Comparison of ENCODE assay signal across 19 cellular contexts in genomic region chr2:2000018-2000733, GRCh38.
DNase-seq lines count a peak whose midpoint lies in the region; ATAC-seq and TF ChIP-seq lines count a peak whose summit lies in the region.
"Had no signal": no experiment of that assay in that cellular context is flagged by ENCODE, and none has a peak within 500 bp of the region (broad histone marks: within the 10 kb centered on the region; RNA-seq: fewer than 3 reads in every experiment).

No MANE protein-coding gene starts in this region.

- H3K27ac ChIP-seq in coronary artery, result no peak overlapping the region
- H3K27ac ChIP-seq in CD4-positive, alpha-beta memory T cell (ENCODE audit: low read depth, low read length), result no peak overlapping the region
- H3K27ac ChIP-seq: GM23248 had no signal

- H3K4me3 ChIP-seq in coronary artery, result no peak overlapping the region
- H3K4me3 ChIP-seq in CD4-positive, alpha-beta memory T cell (ENCODE audit: low read length in 2 of 2), result no peak overlapping the region
- H3K4me3 ChIP-seq: GM23248 had no signal

- H3K4me1 ChIP-seq in CD4-positive, alpha-beta memory T cell (ENCODE audit: insufficient read depth, low read length), result peaks cover 4% of the 10 kb centered on the region

- POLR2A ChIA-PET in CD4-positive, alpha-beta memory T cell (lab: Charles Lee; ENCODE audit: partially characterized antibody), result no interaction called here

- H3K27ac Mint-ChIP-seq in CD4-positive, alpha-beta memory T cell, result no peak overlapping the region
- H3K27ac Mint-ChIP-seq: CD8-positive, alpha-beta T cell; HFFc6; IgD-negative memory B cell had no signal

- no peak overlapping the region for H3K4me3 Mint-ChIP-seq in CD4-positive, alpha-beta memory T cell
- H3K4me3 Mint-ChIP-seq: CD8-positive, alpha-beta T cell; HFFc6; IgD-negative memory B cell had no signal

- DNase-seq in DMS79 (lab: John Stamatoyannopoulos, UW), result peak; percentile 63
- DNase-seq in coronary artery (ENCODE audit: low spot score), result peak; percentile 11
- DNase-seq in sciatic nerve (ENCODE audit: low spot score), result peak; percentile 25
- no peak for DNase-seq in CD4-positive, alpha-beta memory T cell
- no peak for DNase-seq in activated CD4-positive, alpha-beta T cell treated with anti-CD3 and anti-CD28 coated beads, Interleukin-2, amount 50 U/mL, for 1 hour
- DNase-seq: ACHN; BE2C; Calu3; CD8-positive, alpha-beta T cell; GM23248; H7; HFFc6; KBM-7 had no signal

- no peak for TF ChIP-seq CTCF in coronary artery (IDR thresholded peaks at IDR 0.05)

- CTCF ChIA-PET in CD4-positive, alpha-beta memory T cell (lab: Charles Lee; ENCODE audit: partially characterized antibody), result no interaction called here

- ATAC-seq in sciatic nerve, result no peak
- no peak for ATAC-seq in GM19351 (IDR thresholded peaks at IDR 0.05; ENCODE audit: unreplicated experiment)
- ATAC-seq in HG02981 (IDR thresholded peaks at IDR 0.05; ENCODE audit: unreplicated experiment), result no peak
- ATAC-seq: CD8-positive, alpha-beta T cell; HCT116; HepG2 had no signal

- no peaks in the 10 kb centered on the region for H3K9me3 ChIP-seq in CD4-positive, alpha-beta memory T cell (ENCODE audit: control insufficient read depth in 1 of 2, low read length in 2 of 2)
- H3K9me3 ChIP-seq: BE2C had no signal

- no peaks in the 10 kb centered on the region for H3K36me3 Mint-ChIP-seq in CD4-positive, alpha-beta memory T cell
- H3K36me3 Mint-ChIP-seq: CD14-positive monocyte; CD8-positive, alpha-beta T cell; IgD-negative memory B cell had no signal

- peaks cover 4 to 30% (median 10%) of the 10 kb centered on the region in 4 donors for H3K4me1 Mint-ChIP-seq in CD4-positive, alpha-beta memory T cell

- no peaks in the 10 kb centered on the region for H3K36me3 ChIP-seq in CD4-positive, alpha-beta memory T cell (ENCODE audit: insufficient read depth, low read length)

- peaks cover 7 to 8% of the 10 kb centered on the region in 2 donors for H3K27me3 Mint-ChIP-seq in CD4-positive, alpha-beta memory T cell

- peaks cover 6% of the 10 kb centered on the region for H3K27me3 ChIP-seq in CD4-positive, alpha-beta memory T cell (ENCODE audit: insufficient read depth, low read length)
- H3K27me3 ChIP-seq: BE2C had no signal

- peaks cover 0 to 5% (median 0%) of the 10 kb centered on the region in 8 donors for H3K9me3 Mint-ChIP-seq in CD4-positive, alpha-beta memory T cell
- H3K9me3 Mint-ChIP-seq: CD8-positive, alpha-beta T cell had no signal

- intact Hi-C loops in sciatic nerve (cut with DNase I), result no loop called here
- intact Hi-C loops in CD4-positive, alpha-beta memory T cell (cut with micrococcal nuclease), result no loop called here

Comparison
In these comparisons a context has a peak if more than half of its experiments do, and no peak if none do; other contexts are left out.
1. DNase-seq: peak in DMS79 (single experiment), coronary artery (single experiment) and sciatic nerve (single experiment); none in CD4-positive, alpha-beta memory T cell (0 of 5) and activated CD4-positive, alpha-beta T cell treated with anti-CD3 and anti-CD28 coated beads, Interleukin-2, amount 50 U/mL, for 1 hour (single experiment).